In genomic region chr9:126788046-126788445, GRCh38 we compare ENCODE assay signal across 18 cellular contexts. TPM values are rescaled to one million over a fixed set of nuclear protein-coding genes. Genes with fewer than 3 reads are reported as not detected.
A peak's percentile ranks its signal among the peaks of the same experiment; 100 is the strongest.
DNase-seq lines count a peak whose midpoint lies in the region; ATAC-seq, FAIRE-seq and TF ChIP-seq lines count a peak whose summit lies in the region.
"Had no signal": no experiment of that assay in that cellular context is flagged by ENCODE, and none has a peak within 500 bp of the region (broad histone marks: within the 10 kb centered on the region; RNA-seq: fewer than 3 reads in every experiment).

No MANE protein-coding gene starts in this region.

- H3K27ac ChIP-seq in A549 (peak overlapping the region; percentile 71 to 90; a peak in 5 of 6 replicates), RWPE2 (ENCODE audit: poor library complexity, severe bottlenecking) (peak overlapping the region; percentile 32), small intestine (ENCODE audit: low read depth in 1 of 2, low read length in 1 of 2) (no peak overlapping the region)

- no peak for TF ChIP-seq RAD21 in A549 (conservative IDR thresholded peaks at IDR 0.05 in 1 of 2, IDR thresholded peaks at IDR 0.05 in 1 of 2)

- POLR2A ChIA-PET in A549 (lab: Yijun Ruan, JAX): interaction anchor here (0.5 kb wide), 1 partner anchor 37 kb away, joined by 3 read pairs; no protein-coding TSS in a partner anchor

- no peak for TF ChIP-seq POLR2A in A549 (IDR thresholded peaks at IDR 0.05; ENCODE audit: low read length)

- H3K4me2 ChIP-seq in A549: peak overlapping the region; percentile 56

- CTCF ChIA-PET in A549 (lab: Yijun Ruan, JAX) (interaction anchor here (1.1 to 6.6 kb wide), 4 partner anchors 10 to 230 kb away, joined by 4 to 49 read pairs (median 4); no protein-coding TSS in a partner anchor), Calu3 (lab: Charles Lee) (no interaction called here)

- intact Hi-C loops in Calu3 (cut with micrococcal nuclease; ENCODE audit: unreplicated experiment): no loop called here

- peaks cover 14% of the 10 kb centered on the region for H3K4me1 Mint-ChIP-seq in Calu3 (ENCODE audit: low read depth, unreplicated experiment)

- H3K4me3 ChIP-seq in A549 (no peak overlapping the region), RWPE2 (ENCODE audit: severe bottlenecking) (no peak overlapping the region), choroid plexus epithelial cell (ENCODE audit: low read depth, low read length) (no peak overlapping the region), small intestine (ENCODE audit: low read depth in 1 of 2, low read length in 2 of 2) (no peak overlapping the region)

- FAIRE-seq in A549 (lab: Jason Lieb, UNC) (peak; percentile 39), small intestine (lab: Jason Lieb, UNC) (no peak)

- H3K27me3 Mint-ChIP-seq in Calu3 (ENCODE audit: unreplicated experiment): peaks cover 67% of the 10 kb centered on the region

- H3K27ac Mint-ChIP-seq in Calu3 (ENCODE audit: unreplicated experiment): no peak overlapping the region

- no peaks in the 10 kb centered on the region for H3K36me3 ChIP-seq in RWPE2 (ENCODE audit: low read depth)
- H3K36me3 ChIP-seq in small intestine (ENCODE audit: control insufficient read depth in 2 of 2, insufficient read depth in 2 of 2, low read length in 2 of 2): no peaks in the 10 kb centered on the region

- H3K9me3 ChIP-seq in A549 (peaks cover 3% of the 10 kb centered on the region; the same call in 1 of the 3 replicates), RWPE2 (ENCODE audit: severe bottlenecking) (no peaks in the 10 kb centered on the region), small intestine (ENCODE audit: control insufficient read depth, low read depth) (no peaks in the 10 kb centered on the region)

- TF ChIP-seq CTCF in A549 (IDR thresholded peaks at IDR 0.05) (no peak), RWPE2 (IDR thresholded peaks at IDR 0.05; ENCODE audit: poor library complexity, severe bottlenecking) (no peak), choroid plexus epithelial cell (conservative IDR thresholded peaks at IDR 0.05; ENCODE audit: low read depth, low read length) (no peak), Calu3 (IDR thresholded peaks at IDR 0.05; ENCODE audit: unreplicated experiment) (no peak)

- H3K27me3 ChIP-seq in RWPE2 (ENCODE audit: insufficient read depth, poor library complexity, severe bottlenecking) (no peaks in the 10 kb centered on the region), small intestine (ENCODE audit: control insufficient read depth in 2 of 2, insufficient read depth in 2 of 2, low read length in 2 of 2) (peaks cover 0 to 5% of the 10 kb centered on the region in 2 donors)

- H3K36me3 Mint-ChIP-seq in Calu3 (ENCODE audit: insufficient read depth, unreplicated experiment): no peaks in the 10 kb centered on the region

- H3K9me3 Mint-ChIP-seq in Calu3 (ENCODE audit: low read depth, unreplicated experiment): no peaks in the 10 kb centered on the region

- no TSS peak for BruUV-seq in Calu3 (replicated peaks; lab: Mats Ljungman, UMichigan)

- ATAC-seq in A549: no peak
- no peak for ATAC-seq in RWPE2 (ENCODE audit: low read depth)
- ATAC-seq: Panc1 had no signal

- TF ChIP-seq EP300 in A549 (IDR thresholded peaks at IDR 0.05): no peak

- no peak overlapping the region for H3K4me3 Mint-ChIP-seq in Calu3 (ENCODE audit: low read depth, unreplicated experiment)

- no peak for DNase-seq in A549 (ENCODE audit: low read depth in 1 of 2, low spot score in 1 of 2)
- DNase-seq in RWPE2 (ENCODE audit: low spot score): no peak
- peak; percentile 64 for DNase-seq in choroid plexus epithelial cell (ENCODE audit: low read depth)
- peak; percentile 83 for DNase-seq in foreskin melanocyte
- DNase-seq in Calu3: no peak
- DNase-seq in small intestine: no peak
- DNase-seq in superior temporal gyrus (ENCODE audit: extremely low spot score): no peak
- no peak for DNase-seq in NCI-H2107 (lab: John Stamatoyannopoulos, UW)
- DNase-seq: 8988T, C1 segment of cervical spinal cord, Kasumi-1, MV-4-11, NCI-H1436 treated with DMSO at 0.1 percent for 48 hours, NCI-H2081, NCI-H2227 treated with DMSO at 0.1 percent for 48 hours, NCI-H526 treated with DMSO at 0.1 percent for 48 hours, SHP77 had no signal

- 22% methylated on average over 2 of the region's 2 CpGs for WGBS in A549 (ENCODE audit: missing lambda C conversion rate)
- 31 to 56% (median 33%) methylated on average over 2 of the region's 2 CpGs for WGBS in small intestine, 3 donors

- H3K4me1 ChIP-seq in A549 (peaks cover 49% of the 10 kb centered on the region), RWPE2 (ENCODE audit: insufficient read depth, poor library complexity, severe bottlenecking) (peaks cover 22% of the 10 kb centered on the region), small intestine (ENCODE audit: control insufficient read depth in 2 of 2, insufficient read depth in 1 of 2, low read depth in 1 of 2, low read length in 1 of 2) (no peaks in the 10 kb centered on the region)

TF ChIP-seq in A549, 52 proteins besides CTCF, POLR2A, EP300 and RAD21:
- TF ChIP-seq HOXA7 (CRISPR knock-in tag; IDR thresholded peaks at IDR 0.05): no peak
- TF ChIP-seq E2F6 (IDR thresholded peaks at IDR 0.05; ENCODE audit: borderline replicate concordance, low read depth): no peak
- TF ChIP-seq NFE2L2 (conservative IDR thresholded peaks at IDR 0.05; ENCODE audit: low read length): no peak
- no peak for TF ChIP-seq TP53 (CRISPR knock-in tag; IDR thresholded peaks at IDR 0.05)
- no peak for TF ChIP-seq MAFK (IDR thresholded peaks at IDR 0.05; ENCODE audit: partially characterized antibody)
- TF ChIP-seq EHMT2 (IDR thresholded peaks at IDR 0.05; ENCODE audit: low read depth): no peak
- TF ChIP-seq GATA3 (IDR thresholded peaks at IDR 0.05; ENCODE audit: borderline replicate concordance): no peak
- TF ChIP-seq MYC (IDR thresholded peaks at IDR 0.05; ENCODE audit: borderline replicate concordance, low read length): no peak
- TF ChIP-seq HEYL (CRISPR knock-in tag; IDR thresholded peaks at IDR 0.05): no peak
- no peak for TF ChIP-seq CEBPB (IDR thresholded peaks at IDR 0.05)
- TF ChIP-seq REST (IDR thresholded peaks at IDR 0.05): no peak

RNA-seq across cellular contexts. Expression of gene ZBTB43, which starts 16.8 kb away (rescaled TPM):
- 9.9 and 11.7 TPM in 2 replicates for polyA plus RNA-seq in A549 (2011; rRNA removed)
- polyA plus RNA-seq in A549 (2012; cell fraction: cytosol; rRNA removed): 1.8 and 2.2 TPM in 2 replicates
- polyA plus RNA-seq in A549 (2012; cell fraction: nucleus; rRNA removed): 2.6 and 3.6 TPM in 2 replicates
- 6.1 to 9.7 TPM (median 7.7 TPM) in 3 replicates for polyA plus RNA-seq in A549 (2017; fragmentation: RNase III; extraction: RNeasy Plus Mini Kit Qiagen cat#74134 plus additional on column Dnase treatment)
- 7.1 and 8.6 TPM in 2 replicates for polyA minus RNA-seq in A549 (2011; rRNA and poly(A)+ RNA removed)
- total RNA-seq in Calu3 (2022): 11.9 and 13.6 TPM in 2 replicates
- 1 to 10 TPM; 2.2 to 5.1 (median 3.4) TPM for polyA plus RNA-seq in small intestine

Comparison
In these comparisons a context has a peak if more than half of its experiments do, and no peak if none do; other contexts are left out.
1. DNase-seq: peak in choroid plexus epithelial cell (single experiment) and foreskin melanocyte (single experiment); none in A549 (0 of 2), RWPE2 (single experiment), Calu3 (single experiment), small intestine (single experiment), superior temporal gyrus (single experiment) and NCI-H2107 (single experiment).
2. H3K27ac ChIP-seq: peak in A549 (2 of 2) and RWPE2 (single experiment); none in small intestine (0 of 2).